ENCODE assay signal across 19 cellular contexts in the genomic region with DNA sequence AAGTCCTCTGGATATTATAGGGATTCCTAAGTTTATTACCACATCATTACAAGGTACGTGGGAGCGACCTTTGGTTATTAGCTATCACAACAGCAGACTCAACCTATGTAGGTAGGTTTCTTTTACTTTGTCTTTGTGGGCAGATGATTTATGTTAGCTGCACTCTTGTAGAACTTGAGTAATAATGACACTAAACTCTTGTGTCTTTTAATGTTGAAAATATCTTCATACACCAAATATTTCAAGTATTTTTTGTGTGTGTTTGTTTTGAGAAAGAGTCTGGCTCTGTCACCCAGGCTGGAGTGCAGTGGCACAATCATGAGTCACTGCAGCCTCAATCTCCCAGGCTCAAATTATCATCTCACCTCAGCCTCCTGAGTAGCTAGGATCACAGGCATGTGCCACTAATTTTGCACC. TPM values are rescaled to one million over a fixed set of nuclear protein-coding genes. Genes with fewer than 3 reads are reported as not detected.
A peak's percentile ranks its signal among the peaks of the same experiment; 100 is the strongest.
DNase-seq lines count a peak whose midpoint lies in the region; ATAC-seq and TF ChIP-seq lines count a peak whose summit lies in the region.
"Had no signal": no experiment of that assay in that cellular context is flagged by ENCODE, and none has a peak within 500 bp of the region (broad histone marks: within the 10 kb centered on the region; RNA-seq: fewer than 3 reads in every experiment).

No MANE protein-coding gene starts in this region.

- H2BK120ac ChIP-seq in IMR-90 (ENCODE audit: low read depth, low read length), result no peak overlapping the region

- POLR2A ChIA-PET in IMR-90 (lab: Charles Lee; ENCODE audit: unreplicated experiment), result no interaction called here

- TF ChIP-seq POLR2A in IMR-90 (IDR thresholded peaks at IDR 0.05; ENCODE audit: low read depth, low read length), result no peak

- no peak overlapping the region for H3K23ac ChIP-seq in IMR-90 (ENCODE audit: low read depth, low read length)

- H3K36me3 ChIP-seq in IMR-90 (ENCODE audit: control insufficient read depth, insufficient read depth, low read length), result peaks cover 12% of the 10 kb centered on the region
- peaks cover 31% of the 10 kb centered on the region for H3K36me3 ChIP-seq in osteoblast (ENCODE audit: insufficient read depth, low read length)
- H3K36me3 ChIP-seq in SJCRH30, result no peaks in the 10 kb centered on the region

- H2BK5ac ChIP-seq in IMR-90 (ENCODE audit: low read depth, low read length, poor library complexity, severe bottlenecking), result no peak overlapping the region

- no peaks in the 10 kb centered on the region for H3K9me3 Mint-ChIP-seq in chondrocyte (ENCODE audit: low read depth)
- H3K9me3 Mint-ChIP-seq: activated CD4-positive, alpha-beta T cell treated with anti-CD3 and anti-CD28 coated beads, Interleukin-2, amount 10 ng/mL, durations not matched to agents 24 days and 14 days; central memory CD8-positive, alpha-beta T cell; type B pancreatic cell had no signal

- intact Hi-C loops in IMR-90 (cut with micrococcal nuclease), result no loop called here

- no peak overlapping the region for H3K9ac ChIP-seq in IMR-90 (ENCODE audit: low read depth, low read length)

- TF ChIP-seq RAD21 in IMR-90 (IDR thresholded peaks at IDR 0.05; ENCODE audit: low read length), result no peak

- H2AK9ac ChIP-seq in IMR-90 (replicated peaks; ENCODE audit: low read depth, low read length, poor library complexity), result no peak overlapping the region

- H4K91ac ChIP-seq in IMR-90 (ENCODE audit: insufficient read depth, low read depth, low read length), result no peak overlapping the region

- H3K14ac ChIP-seq in IMR-90 (replicated peaks; ENCODE audit: low read depth, low read length), result no peak overlapping the region

- no peaks in the 10 kb centered on the region; the same call in 1 of the 2 replicates for H3K9me1 ChIP-seq in IMR-90 (ENCODE audit: insufficient read depth, low read length)

- dilution Hi-C loops in IMR-90 (cut with HindIII; ENCODE audit: low sequenced_read_pairs, unreplicated experiment), result no loop called here

- ATAC-seq in IMR-90 (ENCODE audit: low read depth), result peak; percentile 81
- no peak for ATAC-seq in GM19328 (IDR thresholded peaks at IDR 0.05; ENCODE audit: unreplicated experiment)

- H3K4me2 ChIP-seq in IMR-90 (ENCODE audit: low read depth, low read length) (peak overlapping the region; percentile 49; the same call in 1 of the 2 replicates), osteoblast (ENCODE audit: insufficient read depth, low read length) (no peak overlapping the region)

- CTCF ChIA-PET in IMR-90 (lab: Yijun Ruan, JAX), result interaction anchor here (0.6 kb wide), 1 partner anchor 236 kb away, joined by 7 read pairs; no protein-coding TSS in a partner anchor

- H2BK15ac ChIP-seq in IMR-90 (ENCODE audit: low read depth, low read length), result no peak overlapping the region

- no peak overlapping the region for H3K18ac ChIP-seq in IMR-90 (ENCODE audit: low read depth, low read length)

- in situ Hi-C loops in IMR-90 (cut with MboI; ENCODE audit: low sequenced_read_pairs), result no loop called here

- H2AFZ ChIP-seq in IMR-90 (replicated peaks; ENCODE audit: low read length, poor library complexity), result no peak overlapping the region
- no peak overlapping the region for H2AFZ ChIP-seq in osteoblast (ENCODE audit: low read length)

- H3K27me3 ChIP-seq in IMR-90 (ENCODE audit: control insufficient read depth, insufficient read depth, low read length) (no peaks in the 10 kb centered on the region), osteoblast (ENCODE audit: insufficient read depth, low read length) (no peaks in the 10 kb centered on the region), SJCRH30 (no peaks in the 10 kb centered on the region)

- H4K8ac ChIP-seq in IMR-90 (ENCODE audit: low read depth in 2 of 2, low read length in 2 of 2), result no peak overlapping the region

- H3K4me1 Mint-ChIP-seq in chondrocyte (ENCODE audit: low read depth), result peaks cover 9% of the 10 kb centered on the region
- H3K4me1 Mint-ChIP-seq: activated CD4-positive, alpha-beta T cell treated with anti-CD3 and anti-CD28 coated beads, Interleukin-2, amount 10 ng/mL, durations not matched to agents 24 days and 14 days; central memory CD8-positive, alpha-beta T cell had no signal

- H3K27ac Mint-ChIP-seq in chondrocyte (ENCODE audit: unreplicated experiment), result peak overlapping the region; percentile 75
- H3K27ac Mint-ChIP-seq: activated naive CD8-positive, alpha-beta T cell; type B pancreatic cell had no signal

- no CpG with 5 or more reads among the region's 2 CpGs for whole genome bisulfite sequencing in IMR-90 (ENCODE audit: extremely low coverage in 2 of 2, insufficient read length in 1 of 2), 2 experiments

- no peak overlapping the region for H3K56ac ChIP-seq in IMR-90 (ENCODE audit: extremely low read depth, insufficient read depth, low read length)

- H3K27me3 Mint-ChIP-seq in chondrocyte (ENCODE audit: low read depth), result no peaks in the 10 kb centered on the region
- H3K27me3 Mint-ChIP-seq: activated CD4-positive, alpha-beta T cell treated with anti-CD3 and anti-CD28 coated beads, Interleukin-2, amount 10 ng/mL, durations not matched to agents 24 days and 14 days; activated naive CD8-positive, alpha-beta T cell; central memory CD8-positive, alpha-beta T cell; type B pancreatic cell had no signal

- H3K4me1 ChIP-seq in IMR-90 (ENCODE audit: control insufficient read depth, insufficient read depth, low read length) (peaks cover 6% of the 10 kb centered on the region), osteoblast (ENCODE audit: insufficient read depth, low read length) (no peaks in the 10 kb centered on the region), SJCRH30 (no peaks in the 10 kb centered on the region)

- H2BK20ac ChIP-seq in IMR-90 (ENCODE audit: low read depth, low read length), result no peak overlapping the region

- peak; percentile 78 for DNase-seq in EH (ENCODE audit: low read depth)
- DNase-seq in IMR-90, result peak; percentile 45
- DNase-seq in chondrocyte (ENCODE audit: low spot score), result no peak
- peak; percentile 61 for DNase-seq in osteoblast (ENCODE audit: insufficient read length, low spot score, missing footprints)
- no peak for DNase-seq in NCI-H1048 (lab: John Stamatoyannopoulos, UW)
- no peak for DNase-seq in SJCRH30
- no peak for DNase-seq in NK-92 treated with Interleukin-12 subunit alpha and Interleukin-12 subunit beta, amount 100 ng/mL, for 24 hours (lab: John Stamatoyannopoulos, UW)
- DNase-seq: activated CD4-positive, alpha-beta T cell treated with anti-CD3 and anti-CD28 coated beads, Interleukin-2, amount 10 ng/mL, durations not matched to agents 24 days and 14 days; DND-41; foreskin melanocyte; NCI-H187; stimulated activated CD4-positive, alpha-beta T cell treated with anti-CD3 and anti-CD28 coated beads, Interleukin-12 subunit alpha, Interleukin-12 subunit beta, amount 100 ng/mL, for 4 hours; stimulated activated naive CD4-positive, alpha-beta T cell had no signal

- no peak overlapping the region for H4K5ac ChIP-seq in IMR-90 (ENCODE audit: low read depth, low read length)

- TF ChIP-seq CTCF in IMR-90 (conservative IDR thresholded peaks at IDR 0.05; ENCODE audit: low read depth, low read length), result no peak
- no peak for TF ChIP-seq CTCF in chondrocyte (IDR thresholded peaks at IDR 0.05)
- TF ChIP-seq CTCF in osteoblast (IDR thresholded peaks at IDR 0.05; ENCODE audit: extremely low read depth, low read depth, low read length), result no peak

- no peak overlapping the region for H2AK5ac ChIP-seq in IMR-90 (ENCODE audit: low read depth, low read length)

- H3K27ac ChIP-seq in IMR-90 (ENCODE audit: insufficient read depth, low read length) (no peak overlapping the region), osteoblast (ENCODE audit: low read depth, low read length) (peak overlapping the region; percentile 29), SJCRH30 (no peak overlapping the region)
- H3K27ac ChIP-seq: HL-60, SK-N-MC had no signal

- BruUV-seq in IMR-90 (replicated peaks; lab: Mats Ljungman, UMichigan), result no TSS peak

- no peak overlapping the region for H3K4ac ChIP-seq in IMR-90 (ENCODE audit: low read depth, low read length)

- H3K9me3 ChIP-seq in IMR-90 (ENCODE audit: control insufficient read depth, insufficient read depth, low read length), result no peaks in the 10 kb centered on the region
- no peaks in the 10 kb centered on the region for H3K9me3 ChIP-seq in osteoblast (ENCODE audit: low read depth, low read length)
- no peaks in the 10 kb centered on the region for H3K9me3 ChIP-seq in SJCRH30 (replicated peaks)

- H3K4me3 ChIP-seq in IMR-90 (ENCODE audit: insufficient read depth, low read depth, low read length) (no peak overlapping the region), osteoblast (ENCODE audit: insufficient read depth, low read length) (no peak overlapping the region), SJCRH30 (no peak overlapping the region)
- H3K4me3 ChIP-seq: SK-N-MC had no signal

- no peak overlapping the region for H3K4me3 Mint-ChIP-seq in chondrocyte (ENCODE audit: unreplicated experiment)
- H3K4me3 Mint-ChIP-seq: activated CD4-positive, alpha-beta T cell treated with anti-CD3 and anti-CD28 coated beads, Interleukin-2, amount 10 ng/mL, durations not matched to agents 24 days and 14 days; activated naive CD8-positive, alpha-beta T cell; central memory CD8-positive, alpha-beta T cell; type B pancreatic cell had no signal

- peaks cover 8% of the 10 kb centered on the region for H3K36me3 Mint-ChIP-seq in chondrocyte (ENCODE audit: low read depth)

- H4K20me1 ChIP-seq in IMR-90 (ENCODE audit: insufficient read depth, low read length) (0 out of 2 replicates have a peak, but pooled peaks cover 3% of the 10 kb centered on the region), osteoblast (ENCODE audit: insufficient read depth, low read length) (peaks cover 2% of the 10 kb centered on the region)

- H3K79me1 ChIP-seq in IMR-90 (ENCODE audit: low read depth in 1 of 2, low read length in 2 of 2), result peaks cover 2 to 35% of the 10 kb centered on the region in 2 experiments; a peak in 3 of 4 replicates

- peaks cover 29% of the 10 kb centered on the region for H3K79me2 ChIP-seq in osteoblast (ENCODE audit: insufficient read depth, low read length)

RNA-seq across cellular contexts. Expression of gene SUPV3L1, which starts 19.2 kb away (rescaled TPM):
- total RNA-seq in IMR-90 (2012; rRNA removed) (22.5 and 24.4 TPM in 2 replicates), chondrocyte (24.1 to 28.6 TPM (median 27.4 TPM) in 3 replicates), osteoblast (34.5 and 34.7 TPM in 2 replicates)
- polyA plus RNA-seq in IMR-90 (2012; rRNA removed), result 22.1 and 26.5 TPM in 2 replicates
- polyA plus RNA-seq in IMR-90 (2012; cell fraction: cytosol; rRNA removed), result 5.2 and 16.7 TPM in 2 replicates
- 6.3 and 58.5 TPM in 2 replicates for polyA plus RNA-seq in IMR-90 (2012; cell fraction: nucleus; rRNA removed; ENCODE audit: low replicate concordance)
- total RNA-seq in SJCRH30 (2014; rRNA removed; shearing (Covaris generic)), result 38.8 and 43.4 TPM in 2 replicates

RNA-seq across cellular contexts. Expression of gene VPS26A, which starts 36.8 kb away (rescaled TPM):
- 7.2 and 24.7 TPM in 2 replicates for total RNA-seq in IMR-90 (2012; rRNA removed)
- polyA plus RNA-seq in IMR-90 (2012; rRNA removed), result 12.9 and 18.7 TPM in 2 replicates
- polyA plus RNA-seq in IMR-90 (2012; cell fraction: cytosol; rRNA removed), result 1.2 and 1.4 TPM in 2 replicates
- polyA plus RNA-seq in IMR-90 (2012; cell fraction: nucleus; rRNA removed; ENCODE audit: low replicate concordance), result 0.28 and 5.0 TPM in 2 replicates
- total RNA-seq in chondrocyte, result 51.7 to 66.3 TPM (median 61.6 TPM) in 3 replicates
- 41.3 and 56.3 TPM in 2 replicates for total RNA-seq in osteoblast
- total RNA-seq in SJCRH30 (2014; rRNA removed; shearing (Covaris generic)), result 19.6 and 25.3 TPM in 2 replicates

RNA-seq across cellular contexts. Expression of gene HKDC1, which starts 59.3 kb away (rescaled TPM):
- total RNA-seq in IMR-90 (2012; rRNA removed) (under 0.01 TPM in 1 of 2 replicates, not detected in the other), chondrocyte (0.24 to 4.0 TPM (median 3.8 TPM) in 3 replicates), osteoblast (0.29 and 2.9 TPM in 2 replicates)
- polyA plus RNA-seq in IMR-90 (2012; rRNA removed), result 0.03 and 0.07 TPM in 2 replicates
- 0.12 TPM in 1 of 2 replicates, not detected in the other for polyA plus RNA-seq in IMR-90 (2012; cell fraction: cytosol; rRNA removed)
- polyA plus RNA-seq in IMR-90 (2012; cell fraction: nucleus; rRNA removed; ENCODE audit: low replicate concordance), result 0.10 and 0.11 TPM in 2 replicates
- 0.06 and 0.08 TPM in 2 replicates for total RNA-seq in SJCRH30 (2014; rRNA removed; shearing (Covaris generic))

Comparison
In these comparisons a context has a peak if more than half of its experiments do, and no peak if none do; other contexts are left out.
1. DNase-seq: peak in EH (single experiment), IMR-90 (single experiment) and osteoblast (single experiment); none in chondrocyte (single experiment), NCI-H1048 (single experiment), SJCRH30 (0 of 2) and NK-92 treated with Interleukin-12 subunit alpha and Interleukin-12 subunit beta, amount 100 ng/mL, for 24 hours (single experiment).